11 cellular contexts compared by ENCODE assay signal in genomic region chr4:92969650-92970370, GRCh38.
DNase-seq lines count a peak whose midpoint lies in the region; ATAC-seq and TF ChIP-seq lines count a peak whose summit lies in the region.
"Had no signal": no experiment of that assay in that cellular context is flagged by ENCODE, and none has a peak within 500 bp of the region (broad histone marks: within the 10 kb centered on the region; RNA-seq: fewer than 3 reads in every experiment).

No MANE protein-coding gene starts in this region.

- intact Hi-C loops in dorsolateral prefrontal cortex (cut with DNase I), result no loop called here

- H3K27me3 ChIP-seq in dorsolateral prefrontal cortex, result no peaks in the 10 kb centered on the region

- H3K4me3 ChIP-seq in epithelial cell of esophagus (ENCODE audit: low read length) (no peak overlapping the region), dorsolateral prefrontal cortex (no peak overlapping the region)

- ATAC-seq in GM18867 (IDR thresholded peaks at IDR 0.05; ENCODE audit: unreplicated experiment), result no peak

- H3K27ac ChIP-seq in dorsolateral prefrontal cortex, result no peak overlapping the region

- peak; percentile 64 for DNase-seq in AG20443 (ENCODE audit: low spot score)
- DNase-seq in LoVo (ENCODE audit: low spot score), result peak; percentile 57
- peak; percentile 91 for DNase-seq in epithelial cell of esophagus (ENCODE audit: low read depth)
- peak; percentile 64 for DNase-seq in myocyte (ENCODE audit: low read depth)
- DNase-seq in activated effector memory CD4-positive, alpha-beta T cell treated with anti-CD3 and anti-CD28 coated beads, Interleukin-2, amount 50 U/mL, for 16 hours, result no peak
- DNase-seq in dorsolateral prefrontal cortex, result no peak
- no peak for DNase-seq in OCI-M2 (lab: John Stamatoyannopoulos, UW; ENCODE audit: unreplicated experiment)
- DNase-seq: erythroblast, NCI-H1694, T-helper 9 cell had no signal

- TF ChIP-seq CTCF in epithelial cell of esophagus (IDR thresholded peaks at IDR 0.05; ENCODE audit: insufficient read depth, low read depth, low read length, missing control alignments), result no peak
- TF ChIP-seq CTCF in dorsolateral prefrontal cortex (IDR thresholded peaks at IDR 0.05 in 54 of 56, conservative IDR thresholded peaks at IDR 0.05 in 2 of 56; ENCODE audit: low read depth in 1 of 56, partially characterized antibody in 56 of 56), result no peak

Comparison
In these comparisons a context has a peak if more than half of its experiments do, and no peak if none do; other contexts are left out.
1. DNase-seq: peak in AG20443 (single experiment), LoVo (single experiment), epithelial cell of esophagus (single experiment) and myocyte (single experiment); none in activated effector memory CD4-positive, alpha-beta T cell treated with anti-CD3 and anti-CD28 coated beads, Interleukin-2, amount 50 U/mL, for 16 hours (single experiment), dorsolateral prefrontal cortex (0 of 10) and OCI-M2 (single experiment).